Comparison of ENCODE assay signal across 31 cellular contexts in genomic region chr12:10851243-10851858, GRCh38. TPM values are rescaled to one million over a fixed set of nuclear protein-coding genes. Genes with fewer than 3 reads are reported as not detected.
DNase-seq lines count a peak whose midpoint lies in the region; ATAC-seq and TF ChIP-seq lines count a peak whose summit lies in the region.
"Had no signal": no experiment of that assay in that cellular context is flagged by ENCODE, and none has a peak within 500 bp of the region (broad histone marks: within the 10 kb centered on the region; RNA-seq: fewer than 3 reads in every experiment).

No MANE protein-coding gene starts in this region.

- peaks cover 44% of the 10 kb centered on the region for H3K4me1 Mint-ChIP-seq in CD8-positive, alpha-beta T cell (ENCODE audit: low read depth)
- H3K4me1 Mint-ChIP-seq: memory B cell had no signal

- no peak for TF ChIP-seq CTCF in CD8-positive, alpha-beta T cell (IDR thresholded peaks at IDR 0.05)
- no peak for TF ChIP-seq CTCF in RWPE1 (conservative IDR thresholded peaks at IDR 0.05; ENCODE audit: low read depth)
- TF ChIP-seq CTCF in epithelial cell of esophagus (IDR thresholded peaks at IDR 0.05; ENCODE audit: insufficient read depth, low read depth, low read length, missing control alignments) = no peak

- H3K9me3 Mint-ChIP-seq in CD8-positive, alpha-beta T cell = peaks cover 3% of the 10 kb centered on the region

- no peaks in the 10 kb centered on the region for H3K27me3 ChIP-seq in CD8-positive, alpha-beta T cell (ENCODE audit: insufficient read depth, low read length)
- H3K27me3 ChIP-seq: adrenal gland, BLaER1, right atrium auricular region, stomach had no signal

- peaks cover 29% of the 10 kb centered on the region for H3K4me1 ChIP-seq in CD8-positive, alpha-beta T cell (ENCODE audit: insufficient read depth, low read length)
- H3K4me1 ChIP-seq: adrenal gland, right atrium auricular region, stomach had no signal

- H3K9me3 ChIP-seq in CD8-positive, alpha-beta T cell (ENCODE audit: low read length) = peaks cover under 1% of the 10 kb centered on the region
- H3K9me3 ChIP-seq: adrenal gland had no signal

- H3K4me3 Mint-ChIP-seq in CD8-positive, alpha-beta T cell = no peak overlapping the region
- H3K4me3 Mint-ChIP-seq: activated T-cell treated with anti-CD3 and anti-CD28 coated beads, Interleukin-2, amount 50 U/mL, for 4 hours; memory B cell had no signal

- H3K36me3 ChIP-seq in CD8-positive, alpha-beta T cell (ENCODE audit: insufficient read depth, low read length) = no peaks in the 10 kb centered on the region
- H3K36me3 ChIP-seq: adrenal gland had no signal

- no peak overlapping the region for H3K4me3 ChIP-seq in CD8-positive, alpha-beta T cell (ENCODE audit: low read depth, low read length)
- no peak overlapping the region for H3K4me3 ChIP-seq in epithelial cell of esophagus (ENCODE audit: low read length)
- H3K4me3 ChIP-seq: adrenal gland, BLaER1, K562, PC-9, right atrium auricular region, smooth muscle cell, stomach had no signal

- H3K27ac Mint-ChIP-seq in CD8-positive, alpha-beta T cell = peak overlapping the region; percentile 50
- H3K27ac Mint-ChIP-seq: memory B cell had no signal

- ATAC-seq in CD8-positive, alpha-beta T cell = no peak
- ATAC-seq: K562, left lobe of liver, SK-N-SH treated with all-trans-retinoic acid at 6 μM for 48 hours had no signal

- CTCF ChIA-PET in CD8-positive, alpha-beta T cell (lab: Charles Lee) = no interaction called here
- CTCF ChIA-PET in RWPE1 (lab: Yijun Ruan, JAX) = no interaction called here

- POLR2A ChIA-PET in CD8-positive, alpha-beta T cell (lab: Charles Lee) = interaction anchor here (0.8 to 1.0 kb wide), 2 partner anchors 10 to 11 kb away, joined by 3 read pairs; no protein-coding TSS in a partner anchor
- POLR2A ChIA-PET in RWPE1 (lab: Yijun Ruan, JAX; ENCODE audit: low non-redundant PET) = no interaction called here

- no peak for DNase-seq in CD8-positive, alpha-beta T cell
- DNase-seq in RWPE1 (ENCODE audit: low spot score) = peak; percentile 4
- DNase-seq in epithelial cell of esophagus (ENCODE audit: low read depth) = peak; percentile 33
- peak; percentile 1 for DNase-seq in renal cortical epithelial cell (ENCODE audit: low read depth)
- DNase-seq in NCI-H2227 treated with DMSO at 0.1 percent for 48 hours (lab: John Stamatoyannopoulos, UW) = no peak
- no peak for DNase-seq in NCI-H1436 (lab: John Stamatoyannopoulos, UW)
- no peak for DNase-seq in NCI-H1930 (lab: John Stamatoyannopoulos, UW)
- DNase-seq: activated CD4-positive, CD25-positive, alpha-beta regulatory T cell treated with anti-CD3 and anti-CD28 coated beads, Interleukin-2, amount 50 U/mL, for 72 hours; activated naive CD4-positive, alpha-beta T cell; activated T-cell treated with anti-CD3 and anti-CD28 coated beads, Interleukin-2, amount 50 U/mL, for 4 hours; adrenal gland; DMS79; GDM1; HCEC 1CT; hypothalamus; NCI-H1105; NCI-H2029; NCI-H526; NK-92 treated with Interleukin-12 subunit alpha and Interleukin-12 subunit beta, amount 100 ng/mL, for 24 hours; PC-9; Right ventricle myocardium superior; stomach had no signal

- peaks cover 40% of the 10 kb centered on the region for H3K36me3 Mint-ChIP-seq in CD8-positive, alpha-beta T cell

- H3K27me3 Mint-ChIP-seq in CD8-positive, alpha-beta T cell (ENCODE audit: low read depth) = no peaks in the 10 kb centered on the region
- H3K27me3 Mint-ChIP-seq: memory B cell had no signal

- intact Hi-C loops in CD8-positive, alpha-beta T cell (cut with DNase I, micrococcal nuclease) = no loop called here

- no peak overlapping the region for H3K27ac ChIP-seq in CD8-positive, alpha-beta T cell (ENCODE audit: low read depth, low read length)
- H3K27ac ChIP-seq in RWPE1 = no peak overlapping the region
- H3K27ac ChIP-seq: adrenal gland, BLaER1, PC-9, right atrium auricular region, stomach had no signal

RNA-seq across cellular contexts. Expression of gene PRR4, which starts 2.1 kb away (rescaled TPM):
- not detected for total RNA-seq in CD8-positive, alpha-beta T cell
- 1.4 and 2.3 TPM in 2 replicates for total RNA-seq in renal cortical epithelial cell

RNA-seq across cellular contexts. Expression of gene TAS2R10, which starts 25.2 kb away (rescaled TPM):
- total RNA-seq in CD8-positive, alpha-beta T cell = not detected
- total RNA-seq in renal cortical epithelial cell = 3.0 TPM in 1 of 2 replicates, not detected in the other
- total RNA-seq: left lobe of liver, right atrium auricular region, Right ventricle myocardium superior had no signal

RNA-seq across cellular contexts. Expression of gene PRH1, which starts 32.7 kb away (rescaled TPM):
- total RNA-seq in CD8-positive, alpha-beta T cell = 10 to 100 TPM; 14.5 to 15.4 TPM
- 5.9 and 14.8 TPM in 2 replicates for total RNA-seq in renal cortical epithelial cell

RNA-seq across cellular contexts. Expression of gene TAS2R9, which starts 41.4 kb away (rescaled TPM):
- not detected for total RNA-seq in CD8-positive, alpha-beta T cell
- total RNA-seq in renal cortical epithelial cell = 0.35 TPM in 1 of 2 replicates, not detected in the other
- total RNA-seq: activated CD8-positive, alpha-beta memory T cell treated with anti-CD3 and anti-CD28 coated beads for 36 hours; activated T-cell treated with anti-CD3 and anti-CD28 coated beads, Interleukin-2, amount 50 U/mL, for 4 hours; adrenal gland; endothelial cell of umbilical vein; K562; left lobe of liver; PC-9; right atrium auricular region had no signal

RNA-seq across cellular contexts. Expression of gene TAS2R8, which starts 44.3 kb away (rescaled TPM):
- total RNA-seq in CD8-positive, alpha-beta T cell = not detected
- 0.25 TPM in 1 of 2 replicates, not detected in the other for total RNA-seq in renal cortical epithelial cell
- total RNA-seq: activated CD8-positive, alpha-beta memory T cell treated with anti-CD3 and anti-CD28 coated beads for 36 hours; activated T-cell treated with anti-CD3 and anti-CD28 coated beads, Interleukin-2, amount 50 U/mL, for 4 hours; endothelial cell of umbilical vein; K562; left lobe of liver; PC-9; right atrium auricular region; Right ventricle myocardium superior; stomach had no signal

Comparison
In these comparisons a context has a peak if more than half of its experiments do, and no peak if none do; other contexts are left out.
1. DNase-seq: peak in RWPE1 (single experiment), epithelial cell of esophagus (single experiment) and renal cortical epithelial cell (single experiment); none in CD8-positive, alpha-beta T cell (0 of 7), NCI-H2227 treated with DMSO at 0.1 percent for 48 hours (single experiment), NCI-H1436 (single experiment) and NCI-H1930 (0 of 2).